ENCODE assay signal across 23 cellular contexts in the genomic region with DNA sequence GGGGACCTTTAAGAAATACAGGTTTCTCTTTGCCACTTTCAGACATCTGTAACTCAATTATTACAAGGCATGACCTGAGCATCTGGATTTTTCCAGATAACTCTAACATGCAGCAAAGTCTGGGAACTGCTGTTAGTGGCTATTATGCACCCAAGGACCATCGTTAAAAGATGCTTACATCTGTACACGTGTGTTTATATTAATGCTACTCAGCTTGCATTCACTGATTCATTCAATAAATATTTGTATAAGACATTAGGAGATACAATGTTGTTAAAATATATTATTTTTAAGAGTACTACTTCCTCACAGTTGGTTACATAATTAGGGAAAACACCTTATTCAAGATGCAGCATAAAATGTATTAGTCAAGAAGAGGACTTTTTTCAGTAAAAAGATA.
"Had no signal": no experiment of that assay in that cellular context is flagged by ENCODE, and none has a peak within 500 bp of the region (broad histone marks: within the 10 kb centered on the region; RNA-seq: fewer than 3 reads in every experiment).

No MANE protein-coding gene starts in this region.

- H3K9me3 Mint-ChIP-seq: memory B cell; mesothelial cell of epicardium; naive B cell; natural killer cell treated with Interleukin-12 subunit alpha and Interleukin-12 subunit beta and Interleukin-15 and Interleukin-18, amount 100 ng/mL, for 72 hours; neural crest cell; stimulated activated naive CD8-positive, alpha-beta T cell treated with anti-CD3 and anti-CD28 coated beads, Interleukin-15, amount 100 ng/mL, for 72 hours had no signal

- H3K36me3 Mint-ChIP-seq: memory B cell; mesothelial cell of epicardium; naive B cell; natural killer cell treated with Interleukin-12 subunit alpha and Interleukin-12 subunit beta and Interleukin-15 and Interleukin-18, amount 100 ng/mL, for 72 hours had no signal

- H3K27me3 Mint-ChIP-seq: naive B cell had no signal

- H3K4me3 Mint-ChIP-seq: memory B cell; mesothelial cell of epicardium; naive B cell; natural killer cell treated with Interleukin-12 subunit alpha and Interleukin-12 subunit beta and Interleukin-15 and Interleukin-18, amount 100 ng/mL, for 72 hours; neural crest cell; stimulated activated naive CD8-positive, alpha-beta T cell treated with anti-CD3 and anti-CD28 coated beads, Interleukin-15, amount 100 ng/mL, for 72 hours had no signal

- DNase-seq: dermis blood vessel endothelial cell; effector memory CD4-positive, alpha-beta T cell; foreskin keratinocyte; heart left ventricle; kidney; mucosa of descending colon; naive B cell; pancreas; retina; right lobe of liver; stimulated activated CD4-positive, alpha-beta T cell treated with anti-CD3 and anti-CD28 coated beads, Interleukin-12 subunit alpha, Interleukin-12 subunit beta, amount 100 ng/mL, for 4 hours; stimulated activated CD4-positive, alpha-beta T cell treated with anti-CD3 and anti-CD28 coated beads, Interleukin-1b, Interleukin-23, amount 100 ng/mL, for 48 hours; stimulated activated CD4-positive, alpha-beta T cell treated with anti-CD3 and anti-CD28 coated beads, Interleukin-4, amount 100 ng/mL, for 1 hour; stimulated activated CD8-positive, alpha-beta memory T cell treated with anti-CD3 and anti-CD28 coated beads, Interleukin-4, amount 100 ng/mL, for 48 hours; stimulated activated naive CD4-positive, alpha-beta T cell; stimulated activated naive CD8-positive, alpha-beta T cell treated with anti-CD3 and anti-CD28 coated beads, Interleukin-15, amount 100 ng/mL, for 72 hours; transverse colon; upper lobe of right lung; uterus had no signal

- H3K27ac Mint-ChIP-seq: memory B cell; mesothelial cell of epicardium; naive B cell; stimulated activated naive CD8-positive, alpha-beta T cell treated with anti-CD3 and anti-CD28 coated beads, Interleukin-15, amount 100 ng/mL, for 72 hours had no signal

- H3K4me1 Mint-ChIP-seq: memory B cell, neural crest cell had no signal
